ENCODE assay signal across 12 cellular contexts in the genomic region with DNA sequence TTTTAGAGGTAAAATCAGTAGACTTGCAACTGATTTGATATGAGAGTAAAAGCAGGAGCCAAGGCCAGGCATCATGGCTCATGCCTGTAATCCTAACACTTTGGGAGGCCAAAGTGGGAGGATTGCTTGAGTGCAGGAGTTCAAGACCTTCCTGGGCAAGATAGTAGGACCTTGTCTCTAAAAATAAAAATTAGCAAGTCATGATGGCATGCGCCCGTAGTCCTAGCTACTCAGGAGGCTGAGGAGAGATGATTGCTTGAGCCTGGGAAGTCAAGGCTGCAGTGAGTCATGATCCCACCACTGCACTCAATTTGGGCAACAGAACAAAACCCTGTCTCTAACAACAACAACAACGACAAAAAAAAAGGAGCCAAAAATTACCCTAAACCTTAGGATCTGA. TPM values are rescaled to one million over a fixed set of nuclear protein-coding genes. Genes with fewer than 3 reads are reported as not detected.
DNase-seq lines count a peak whose midpoint lies in the region; ATAC-seq and TF ChIP-seq lines count a peak whose summit lies in the region.
"Had no signal": no experiment of that assay in that cellular context is flagged by ENCODE, and none has a peak within 500 bp of the region (broad histone marks: within the 10 kb centered on the region; RNA-seq: fewer than 3 reads in every experiment).

No MANE protein-coding gene starts in this region.

- H3K36me3 Mint-ChIP-seq in MCF 10A (ENCODE audit: insufficient read depth, unreplicated experiment) (peaks cover 11% of the 10 kb centered on the region), T-cell (peaks cover 6% of the 10 kb centered on the region)
- H3K36me3 Mint-ChIP-seq: activated CD4-positive, alpha-beta memory T cell treated with anti-CD3 and anti-CD28 coated beads for 36 hours had no signal

- H3K36me3 ChIP-seq in breast epithelium: no peaks in the 10 kb centered on the region

- peak; percentile 22 for DNase-seq in MCF 10A (ENCODE audit: unreplicated experiment)
- DNase-seq in breast epithelium (ENCODE audit: low spot score in 2 of 2): no peak
- no peak for DNase-seq in T-cell
- DNase-seq in fibroblast of pulmonary artery (ENCODE audit: low read depth): peak; percentile 90
- peak; percentile 57 for DNase-seq in stromal cell of bone marrow (ENCODE audit: low read depth)
- no peak for DNase-seq in right cardiac atrium
- no peak for DNase-seq in SHP77 (lab: John Stamatoyannopoulos, UW)
- DNase-seq: activated CD4-positive, alpha-beta memory T cell treated with anti-CD3 and anti-CD28 coated beads for 36 hours; body of pancreas; Kasumi-1; occipital lobe had no signal

- H3K9me3 Mint-ChIP-seq in MCF 10A (ENCODE audit: unreplicated experiment) (no peaks in the 10 kb centered on the region), T-cell (no peaks in the 10 kb centered on the region)
- H3K9me3 Mint-ChIP-seq: activated CD4-positive, alpha-beta memory T cell treated with anti-CD3 and anti-CD28 coated beads for 36 hours had no signal

- POLR2A ChIA-PET in MCF 10A (lab: Yijun Ruan, JAX): interaction anchor here (0.6 to 0.7 kb wide), 2 partner anchors 35 to 269 kb away, joined by 3 read pairs; no protein-coding TSS in a partner anchor
- POLR2A ChIA-PET in T-cell (lab: Charles Lee): interaction anchor here (0.6 to 0.7 kb wide), 5 partner anchors 49 to 332 kb away, joined by 3 to 8 read pairs (median 4); no protein-coding TSS in a partner anchor

- H3K4me3 Mint-ChIP-seq in MCF 10A (ENCODE audit: unreplicated experiment) (no peak overlapping the region), T-cell (peak overlapping the region in 1 of 3 donors; percentile 56)
- H3K4me3 Mint-ChIP-seq: activated CD4-positive, alpha-beta memory T cell treated with anti-CD3 and anti-CD28 coated beads for 36 hours had no signal

- no peak overlapping the region for H3K27ac ChIP-seq in breast epithelium
- no peak overlapping the region for H3K27ac ChIP-seq in right cardiac atrium (ENCODE audit: low read length)

- H3K4me1 ChIP-seq in breast epithelium (no peaks in the 10 kb centered on the region), right cardiac atrium (ENCODE audit: control insufficient read depth, insufficient read depth, low read length) (peaks cover 3% of the 10 kb centered on the region)

- H3K27me3 ChIP-seq in breast epithelium (no peaks in the 10 kb centered on the region), right cardiac atrium (ENCODE audit: control insufficient read depth, insufficient read depth) (no peaks in the 10 kb centered on the region)
- H3K27me3 ChIP-seq: body of pancreas had no signal

- H3K27ac Mint-ChIP-seq in MCF 10A (ENCODE audit: low read depth, unreplicated experiment) (no peak overlapping the region), T-cell (peak overlapping the region; percentile 86 to 94)
- H3K27ac Mint-ChIP-seq: activated CD4-positive, alpha-beta memory T cell treated with anti-CD3 and anti-CD28 coated beads for 36 hours had no signal

- TF ChIP-seq POLR2A in breast epithelium (IDR thresholded peaks at IDR 0.05): no peak

- 67% methylated on average over 3 of the region's 3 CpGs for WGBS in right cardiac atrium

- no TSS peak for BruUV-seq in MCF 10A (replicated peaks; lab: Mats Ljungman, UMichigan)

- peaks cover 6% of the 10 kb centered on the region for H3K4me1 Mint-ChIP-seq in MCF 10A (ENCODE audit: insufficient read depth, unreplicated experiment)
- H3K4me1 Mint-ChIP-seq in T-cell: peaks cover 66 to 74% (median 70%) of the 10 kb centered on the region in 3 donors

- intact Hi-C loops in MCF 10A (cut with micrococcal nuclease) (no loop called here), breast epithelium (cut with DNase I; ENCODE audit: low total_unique reads) (no loop called here), right cardiac atrium (cut with DNase I) (no loop called here)

- CTCF ChIA-PET in MCF 10A (lab: Yijun Ruan, JAX): interaction anchor here (1.9 kb wide), 1 partner anchor 37 kb away, joined by 5 read pairs; no protein-coding TSS in a partner anchor
- CTCF ChIA-PET in T-cell (lab: Charles Lee): no interaction called here

- TF ChIP-seq CTCF in MCF 10A (IDR thresholded peaks at IDR 0.05; ENCODE audit: unreplicated experiment) (no peak), breast epithelium (IDR thresholded peaks at IDR 0.05) (no peak), fibroblast of pulmonary artery (IDR thresholded peaks at IDR 0.05; ENCODE audit: low read length, missing control alignments) (no peak)

- H3K27me3 Mint-ChIP-seq in MCF 10A (ENCODE audit: insufficient read depth, unreplicated experiment): no peaks in the 10 kb centered on the region
- no peaks in the 10 kb centered on the region for H3K27me3 Mint-ChIP-seq in T-cell
- H3K27me3 Mint-ChIP-seq: activated CD4-positive, alpha-beta memory T cell treated with anti-CD3 and anti-CD28 coated beads for 36 hours had no signal

- H3K4me3 ChIP-seq in breast epithelium (no peak overlapping the region), fibroblast of pulmonary artery (replicated peaks; ENCODE audit: low read depth, low read length) (no peak overlapping the region), right cardiac atrium (ENCODE audit: low read length) (no peak overlapping the region)
- H3K4me3 ChIP-seq: body of pancreas had no signal

- H3K9me3 ChIP-seq in breast epithelium (no peaks in the 10 kb centered on the region), right cardiac atrium (ENCODE audit: control insufficient read depth, low read length) (no peaks in the 10 kb centered on the region)
- H3K9me3 ChIP-seq: body of pancreas had no signal

- ATAC-seq in T-cell (replicated peaks in 1 of 4) (no peak), right cardiac atrium (no peak), HG02884 (IDR thresholded peaks at IDR 0.05; ENCODE audit: unreplicated experiment) (no peak)
- ATAC-seq: body of pancreas had no signal

RNA-seq across cellular contexts. Expression of gene SGSM3, which starts 13.5 kb away (rescaled TPM):
- total RNA-seq in MCF 10A (2022) (41.3 and 44.6 TPM in 2 replicates), breast epithelium (10 to 100 TPM; 34.7 to 69.2 (median 55.3) TPM), T-cell (100 to 1,000 TPM in 3 of 5 donors, 10 to 100 TPM in 2; 89.4 to 116 (median 101) TPM), right cardiac atrium (10 to 100 TPM; 40.0 to 51.5 (median 46.6) TPM)
- polyA plus RNA-seq in right cardiac atrium: 56.4 TPM

RNA-seq across cellular contexts. Expression of gene ADSL, which starts 37.6 kb away (rescaled TPM):
- 91.6 and 129 TPM in 2 replicates for total RNA-seq in MCF 10A (2022)
- 10 to 100 TPM; 66.6 to 92.3 (median 74.7) TPM for total RNA-seq in breast epithelium
- total RNA-seq in T-cell: 10 to 100 TPM; 64.0 to 84.3 (median 75.1) TPM
- 10 to 100 TPM; 35.9 to 51.0 (median 39.9) TPM for total RNA-seq in right cardiac atrium
- polyA plus RNA-seq in right cardiac atrium: 31.7 TPM

Comparison
In these comparisons a context has a peak if more than half of its experiments do, and no peak if none do; other contexts are left out.
1. DNase-seq: peak in MCF 10A (single experiment), fibroblast of pulmonary artery (single experiment) and stromal cell of bone marrow (single experiment); none in breast epithelium (0 of 2), T-cell (0 of 34), right cardiac atrium (0 of 3) and SHP77 (0 of 2).